13 cellular contexts compared by ENCODE assay signal in genomic region chr2:128468186-128468585, GRCh38.
"Had no signal": no experiment of that assay in that cellular context is flagged by ENCODE, and none has a peak within 500 bp of the region (broad histone marks: within the 10 kb centered on the region; RNA-seq: fewer than 3 reads in every experiment).

No MANE protein-coding gene starts in this region.

- DNase-seq: activated CD4-positive, alpha-beta T cell treated with anti-CD3 and anti-CD28 coated beads for 36 hours; activated naive CD4-positive, alpha-beta T cell treated with anti-CD3 and anti-CD28 coated beads, Interleukin-2, amount 50 U/mL, for 16 hours; activated T-cell treated with anti-CD3 and anti-CD28 coated beads, Interleukin-2, amount 50 U/mL, for 1 hour; amniotic stem cell; body of pancreas; endodermal cell; erythroblast; left colon; small intestine; stomach; T1000; tibial artery had no signal

- H3K27ac ChIP-seq: body of pancreas, stomach, tibial artery, VCaP had no signal

- H3K4me3 ChIP-seq: body of pancreas, stomach, tibial artery had no signal

- H3K27me3 ChIP-seq: body of pancreas, tibial artery had no signal

- H3K36me3 ChIP-seq: stomach, tibial artery had no signal

- ATAC-seq: activated CD4-positive, alpha-beta T cell treated with anti-CD3 and anti-CD28 coated beads for 36 hours; body of pancreas; left colon had no signal

- H3K4me1 ChIP-seq: body of pancreas had no signal
